8 cellular contexts compared by ENCODE assay signal in the genomic region with DNA sequence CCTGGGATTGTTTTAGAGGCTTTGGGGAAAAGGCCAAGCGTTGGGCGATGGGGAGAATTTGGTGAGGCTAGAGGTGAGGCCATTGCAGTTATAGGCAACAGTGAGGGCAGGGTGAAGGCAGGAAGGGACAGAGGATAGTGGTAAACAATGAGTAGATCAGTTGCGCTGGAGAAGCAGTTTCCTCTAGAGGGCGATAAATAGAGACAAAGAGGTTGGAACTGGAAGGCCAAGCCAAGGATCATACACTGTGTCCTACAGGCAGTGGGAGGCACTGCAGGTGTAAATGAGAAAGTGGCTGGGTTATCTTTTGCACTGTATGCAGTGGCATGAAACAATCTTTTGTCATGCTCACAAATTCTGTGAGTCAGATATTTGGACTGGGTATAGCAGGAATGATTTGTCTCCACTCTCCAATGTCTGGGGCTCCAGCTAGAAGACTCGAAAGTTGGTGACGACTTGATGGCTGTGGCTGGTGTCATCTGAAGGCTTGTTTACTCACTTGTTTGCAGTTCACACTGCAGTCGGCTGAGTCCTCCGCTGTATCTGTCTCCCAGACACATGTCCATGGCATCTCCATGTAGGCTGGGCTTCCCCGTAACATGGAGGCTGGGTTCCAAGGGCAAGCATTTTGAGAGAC.
DNase-seq lines count a peak whose midpoint lies in the region; TF ChIP-seq lines count a peak whose summit lies in the region.

No MANE protein-coding gene starts in this region.

- H3K36me3 Mint-ChIP-seq in neural crest cell (ENCODE audit: low read depth) = peaks cover 7% of the 10 kb centered on the region

- no peaks in the 10 kb centered on the region for H3K9me3 ChIP-seq in HEK293 (ENCODE audit: control insufficient read depth, insufficient read depth, low read depth, low read length)

- H3K9me3 Mint-ChIP-seq in neural crest cell = peaks cover 18% of the 10 kb centered on the region

- H3K27ac ChIP-seq in HEK293 (ENCODE audit: extremely low read depth, low read depth, low read length) = no peak overlapping the region; the same call in 1 of the 2 replicates

- H3K4me1 ChIP-seq in HEK293 (ENCODE audit: control insufficient read depth, insufficient read depth, low read length) = peaks cover 25% of the 10 kb centered on the region

- H3K4me3 Mint-ChIP-seq in neural crest cell = peak overlapping the region; percentile 26

- TF ChIP-seq CTCF in AG04449 (IDR thresholded peaks at IDR 0.05; ENCODE audit: insufficient read depth, low read length, missing control alignments) (peak; percentile 56), GM12865 (IDR thresholded peaks at IDR 0.05; ENCODE audit: insufficient read depth, low read depth, low read length, missing control alignments) (peak; percentile 88), HEK293 (tag by site-specific recombination; IDR thresholded peaks at IDR 0.05) (peak; percentile 58), neural crest cell (conservative IDR thresholded peaks at IDR 0.05) (peak; percentile 77)

- no peak overlapping the region for H3K27ac Mint-ChIP-seq in neural crest cell (ENCODE audit: unreplicated experiment)

- no peaks in the 10 kb centered on the region for H3K27me3 Mint-ChIP-seq in neural crest cell (ENCODE audit: low read depth)

- DNase-seq in AG04449 (ENCODE audit: low read depth, low spot score) = no peak
- DNase-seq in GM12865 (ENCODE audit: low read depth) = peak; percentile 78
- DNase-seq in Kasumi-1 (lab: John Stamatoyannopoulos, UW) = peak; percentile 26 to 57
- peak; percentile 74 for DNase-seq in RPMI8226
- DNase-seq in ecto neural progenitor cell (ENCODE audit: low spot score) = peak; percentile 55
- DNase-seq in neural crest cell (ENCODE audit: low read depth, low spot score) = peak; percentile 19
- DNase-seq in amniotic stem cell (lab: John Stamatoyannopoulos, UW) = no peak

- H3K36me3 ChIP-seq in HEK293 (ENCODE audit: control insufficient read depth in 2 of 2, insufficient read depth in 1 of 2, low read length in 2 of 2) = no peaks in the 10 kb centered on the region

- H3K4me3 ChIP-seq in AG04449 (ENCODE audit: low read depth, low read length) = no peak overlapping the region
- no peak overlapping the region for H3K4me3 ChIP-seq in GM12865 (ENCODE audit: low read depth, low read length)
- no peak overlapping the region for H3K4me3 ChIP-seq in HEK293 (ENCODE audit: low read depth, low read length)

- POLR2A ChIA-PET in AG04449 (lab: Yijun Ruan, JAX) = no interaction called here
- POLR2A ChIA-PET in HEK293 (lab: Yijun Ruan, JAX) = no interaction called here

- CTCF ChIA-PET in AG04449 (lab: Yijun Ruan, JAX) = interaction anchor here (1.1 to 3.8 kb wide), 2 partner anchors 10 to 15 kb away, joined by 3 to 14 read pairs; no protein-coding TSS in a partner anchor
- CTCF ChIA-PET in HEK293 (lab: Yijun Ruan, JAX) = interaction anchor here (0.6 to 1.5 kb wide), 10 partner anchors 8 to 1065 kb away, joined by 3 to 5 read pairs (median 4); no protein-coding TSS in a partner anchor

- H3K4me1 Mint-ChIP-seq in neural crest cell = peaks cover 56% of the 10 kb centered on the region

TF ChIP-seq in HEK293, 187 proteins besides CTCF, POLR2A, EP300 and RAD21 (continues in another document):
- no peak for TF ChIP-seq ZNF416 (tag by site-specific recombination; IDR thresholded peaks at IDR 0.05)
- peak; percentile 87; the same call in 1 of the 2 replicates for TF ChIP-seq TRIM28 (IDR thresholded peaks at IDR 0.05; ENCODE audit: borderline replicate concordance, low read length)
- no peak for TF ChIP-seq ZNF510 (tag by site-specific recombination; IDR thresholded peaks at IDR 0.05; ENCODE audit: insufficient replicate concordance)
- no peak for TF ChIP-seq ZNF792 (tag by site-specific recombination; IDR thresholded peaks at IDR 0.05)
- TF ChIP-seq, protein P1, sequence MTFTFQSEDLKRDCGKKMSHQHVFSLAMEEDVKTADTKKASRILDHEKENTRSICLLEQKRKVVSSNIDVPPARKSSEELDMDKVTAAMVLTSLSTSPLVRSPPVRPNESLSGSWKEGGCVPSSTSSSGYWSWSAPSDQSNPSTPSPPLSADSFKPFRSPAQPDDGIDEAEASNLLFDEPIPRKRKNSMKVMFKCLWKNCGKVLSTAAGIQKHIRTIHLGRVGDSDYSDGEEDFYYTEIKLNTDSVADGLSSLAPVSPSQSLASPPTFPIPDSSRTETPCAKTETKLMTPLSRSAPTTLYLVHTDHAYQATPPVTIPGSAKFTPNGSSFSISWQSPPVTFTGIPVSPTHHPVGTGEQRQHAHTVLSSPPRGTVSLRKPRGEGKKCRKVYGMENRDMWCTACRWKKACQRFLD (tag by site-specific recombination; IDR thresholded peaks at IDR 0.05) = no peak
- TF ChIP-seq SETDB1 (IDR thresholded peaks at IDR 0.05; ENCODE audit: insufficient read length, low read length) = peak; percentile 13
- TF ChIP-seq ZNF394 (tag by site-specific recombination; IDR thresholded peaks at IDR 0.05; ENCODE audit: borderline replicate concordance) = no peak
- TF ChIP-seq SP3 (tag by site-specific recombination; IDR thresholded peaks at IDR 0.05) = no peak
- TF ChIP-seq ZNF404 (tag by site-specific recombination; IDR thresholded peaks at IDR 0.05) = no peak
- TF ChIP-seq ZNF133 (tag by site-specific recombination; IDR thresholded peaks at IDR 0.05) = no peak
- no peak for TF ChIP-seq KLF16 (tag by site-specific recombination; IDR thresholded peaks at IDR 0.05)
- TF ChIP-seq SCRT2 (tag by site-specific recombination; IDR thresholded peaks at IDR 0.05) = no peak
- no peak for TF ChIP-seq HOXA7 (CRISPR knock-in tag; IDR thresholded peaks at IDR 0.05; ENCODE audit: borderline replicate concordance)
- TF ChIP-seq ZNF610 (tag by site-specific recombination; IDR thresholded peaks at IDR 0.05; ENCODE audit: borderline replicate concordance) = no peak
- TF ChIP-seq, protein P2, sequence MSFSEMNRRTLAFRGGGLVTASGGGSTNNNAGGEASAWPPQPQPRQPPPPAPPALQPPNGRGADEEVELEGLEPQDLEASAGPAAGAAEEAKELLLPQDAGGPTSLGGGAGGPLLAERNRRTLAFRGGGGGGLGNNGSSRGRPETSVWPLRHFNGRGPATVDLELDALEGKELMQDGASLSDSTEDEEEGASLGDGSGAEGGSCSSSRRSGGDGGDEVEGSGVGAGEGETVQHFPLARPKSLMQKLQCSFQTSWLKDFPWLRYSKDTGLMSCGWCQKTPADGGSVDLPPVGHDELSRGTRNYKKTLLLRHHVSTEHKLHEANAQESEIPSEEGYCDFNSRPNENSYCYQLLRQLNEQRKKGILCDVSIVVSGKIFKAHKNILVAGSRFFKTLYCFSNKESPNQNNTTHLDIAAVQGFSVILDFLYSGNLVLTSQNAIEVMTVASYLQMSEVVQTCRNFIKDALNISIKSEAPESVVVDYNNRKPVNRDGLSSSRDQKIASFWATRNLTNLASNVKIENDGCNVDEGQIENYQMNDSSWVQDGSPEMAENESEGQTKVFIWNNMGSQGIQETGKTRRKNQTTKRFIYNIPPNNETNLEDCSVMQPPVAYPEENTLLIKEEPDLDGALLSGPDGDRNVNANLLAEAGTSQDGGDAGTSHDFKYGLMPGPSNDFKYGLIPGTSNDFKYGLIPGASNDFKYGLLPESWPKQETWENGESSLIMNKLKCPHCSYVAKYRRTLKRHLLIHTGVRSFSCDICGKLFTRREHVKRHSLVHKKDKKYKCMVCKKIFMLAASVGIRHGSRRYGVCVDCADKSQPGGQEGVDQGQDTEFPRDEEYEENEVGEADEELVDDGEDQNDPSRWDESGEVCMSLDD (tag by site-specific recombination; IDR thresholded peaks at IDR 0.05) = no peak
- no peak for TF ChIP-seq ZNF423 (tag by site-specific recombination; IDR thresholded peaks at IDR 0.05)
- TF ChIP-seq PRDM1 (tag by site-specific recombination; IDR thresholded peaks at IDR 0.05) = peak; percentile 71; the same call in 1 of the 2 replicates
- TF ChIP-seq FEZF1 (tag by site-specific recombination; IDR thresholded peaks at IDR 0.05) = no peak
- no peak for TF ChIP-seq ZBTB48 (tag by site-specific recombination; IDR thresholded peaks at IDR 0.05)
- TF ChIP-seq, protein P3, sequence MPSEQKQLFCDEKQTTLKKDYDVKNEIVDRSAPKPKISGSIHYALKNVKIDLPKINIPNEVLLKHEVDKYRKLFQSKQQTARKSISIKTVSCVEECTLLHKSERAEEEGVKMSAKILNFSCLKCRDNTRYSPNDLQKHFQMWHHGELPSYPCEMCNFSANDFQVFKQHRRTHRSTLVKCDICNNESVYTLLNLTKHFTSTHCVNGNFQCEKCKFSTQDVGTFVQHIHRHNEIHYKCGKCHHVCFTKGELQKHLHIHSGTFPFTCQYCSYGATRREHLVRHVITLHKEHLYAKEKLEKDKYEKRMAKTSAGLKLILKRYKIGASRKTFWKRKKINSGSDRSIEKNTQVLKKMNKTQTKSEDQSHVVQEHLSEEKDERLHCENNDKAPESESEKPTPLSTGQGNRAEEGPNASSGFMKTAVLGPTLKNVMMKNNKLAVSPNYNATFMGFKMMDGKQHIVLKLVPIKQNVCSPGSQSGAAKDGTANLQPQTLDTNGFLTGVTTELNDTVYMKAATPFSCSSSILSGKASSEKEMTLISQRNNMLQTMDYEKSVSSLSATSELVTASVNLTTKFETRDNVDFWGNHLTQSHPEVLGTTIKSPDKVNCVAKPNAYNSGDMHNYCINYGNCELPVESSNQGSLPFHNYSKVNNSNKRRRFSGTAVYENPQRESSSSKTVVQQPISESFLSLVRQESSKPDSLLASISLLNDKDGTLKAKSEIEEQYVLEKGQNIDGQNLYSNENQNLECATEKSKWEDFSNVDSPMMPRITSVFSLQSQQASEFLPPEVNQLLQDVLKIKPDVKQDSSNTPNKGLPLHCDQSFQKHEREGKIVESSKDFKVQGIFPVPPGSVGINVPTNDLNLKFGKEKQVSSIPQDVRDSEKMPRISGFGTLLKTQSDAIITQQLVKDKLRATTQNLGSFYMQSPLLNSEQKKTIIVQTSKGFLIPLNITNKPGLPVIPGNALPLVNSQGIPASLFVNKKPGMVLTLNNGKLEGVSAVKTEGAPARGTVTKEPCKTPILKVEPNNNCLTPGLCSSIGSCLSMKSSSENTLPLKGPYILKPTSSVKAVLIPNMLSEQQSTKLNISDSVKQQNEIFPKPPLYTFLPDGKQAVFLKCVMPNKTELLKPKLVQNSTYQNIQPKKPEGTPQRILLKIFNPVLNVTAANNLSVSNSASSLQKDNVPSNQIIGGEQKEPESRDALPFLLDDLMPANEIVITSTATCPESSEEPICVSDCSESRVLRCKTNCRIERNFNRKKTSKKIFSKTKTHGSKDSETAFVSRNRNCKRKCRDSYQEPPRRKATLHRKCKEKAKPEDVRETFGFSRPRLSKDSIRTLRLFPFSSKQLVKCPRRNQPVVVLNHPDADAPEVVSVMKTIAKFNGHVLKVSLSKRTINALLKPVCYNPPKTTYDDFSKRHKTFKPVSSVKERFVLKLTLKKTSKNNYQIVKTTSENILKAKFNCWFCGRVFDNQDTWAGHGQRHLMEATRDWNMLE (tag by site-specific recombination; conservative IDR thresholded peaks at IDR 0.05; ENCODE audit: low read depth) = no peak
- TF ChIP-seq ZBTB17 (tag by site-specific recombination; IDR thresholded peaks at IDR 0.05) = peak; percentile 44
- no peak for TF ChIP-seq ZNF37A (tag by site-specific recombination; IDR thresholded peaks at IDR 0.05)

Comparison
In these comparisons a context has a peak if more than half of its experiments do, and no peak if none do; other contexts are left out.
1. DNase-seq: peak in GM12865 (single experiment), Kasumi-1 (2 of 2), RPMI8226 (single experiment), ecto neural progenitor cell (single experiment) and neural crest cell (single experiment); none in AG04449 (single experiment) and amniotic stem cell (single experiment).
2. Peak in every context shown above with its lines, with median percentiles within 50 percentile points of each other: CTCF ChIP-seq.